28 cellular contexts compared by ENCODE assay signal in the genomic region with DNA sequence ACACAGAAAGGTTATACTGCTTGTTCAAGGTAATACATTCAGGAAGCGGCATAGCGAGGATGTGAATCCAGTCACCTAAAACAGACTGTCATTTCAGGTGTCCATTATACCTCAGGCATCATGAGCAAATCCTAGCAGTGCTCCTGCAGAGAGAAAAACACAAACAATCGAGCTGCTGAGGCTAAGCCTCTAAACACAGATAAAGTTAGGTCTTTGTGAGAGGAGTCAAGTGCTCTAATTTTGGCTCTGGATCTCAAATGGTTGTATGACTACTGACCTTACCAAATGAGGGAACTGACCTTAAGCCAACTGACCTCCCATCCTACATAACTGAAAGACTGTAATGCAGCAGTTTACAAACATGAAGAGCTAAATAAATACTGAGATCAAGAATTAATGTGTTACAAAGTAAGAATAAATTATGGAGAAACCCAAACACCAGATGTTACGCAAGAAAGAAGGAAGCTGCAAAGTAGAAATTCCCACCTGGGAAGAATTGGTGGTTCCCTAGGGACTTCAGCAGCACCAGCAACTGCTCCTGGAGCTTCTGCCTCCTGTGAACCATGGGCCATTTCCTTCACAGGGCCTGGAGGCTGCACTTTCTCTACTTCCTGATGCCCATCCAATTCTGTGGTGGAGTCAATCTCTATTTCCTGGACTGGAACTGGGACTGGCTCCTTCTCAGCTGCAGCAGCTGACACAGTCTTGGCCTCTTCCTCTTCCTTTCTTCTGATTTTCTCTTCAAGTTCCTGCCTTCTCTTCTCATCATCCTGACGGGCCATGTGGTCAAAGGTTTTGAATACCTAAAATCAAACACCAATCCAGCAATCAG. TPM values are rescaled to one million over a fixed set of nuclear protein-coding genes. Genes with fewer than 3 reads are reported as not detected.
A peak's percentile ranks its signal among the peaks of the same experiment; 100 is the strongest.
DNase-seq lines count a peak whose midpoint lies in the region; ATAC-seq, FAIRE-seq and TF ChIP-seq lines count a peak whose summit lies in the region.
"Had no signal": no experiment of that assay in that cellular context is flagged by ENCODE, and none has a peak within 500 bp of the region (broad histone marks: within the 10 kb centered on the region; RNA-seq: fewer than 3 reads in every experiment).

No MANE protein-coding gene starts in this region.

- no peak overlapping the region for H3K14ac ChIP-seq in IMR-90 (replicated peaks; ENCODE audit: low read depth, low read length)

- TF ChIP-seq RAD21 in IMR-90 (IDR thresholded peaks at IDR 0.05; ENCODE audit: low read length): no peak
- TF ChIP-seq RAD21 in HepG2 (CRISPR knock-in tag; IDR thresholded peaks at IDR 0.05): no peak

- no peak overlapping the region for H3K4ac ChIP-seq in IMR-90 (ENCODE audit: low read depth, low read length)

- peaks cover 71% of the 10 kb centered on the region for H3K36me3 ChIP-seq in BLaER1
- H3K36me3 ChIP-seq in IMR-90 (ENCODE audit: control insufficient read depth, insufficient read depth, low read length): peaks cover 25% of the 10 kb centered on the region
- H3K36me3 ChIP-seq in HepG2 (replicated peaks in 1 of 2; ENCODE audit: control insufficient read depth in 1 of 2, insufficient read depth in 2 of 2, low read length in 2 of 2): peaks cover 23 to 58% of the 10 kb centered on the region in 2 experiments

- no peak for FAIRE-seq in HepG2 (lab: Jason Lieb, UNC)
- FAIRE-seq: HTR-8/SVneo had no signal

- peaks cover 48% of the 10 kb centered on the region for H3K4me1 Mint-ChIP-seq in endothelial cell (ENCODE audit: unreplicated experiment)
- peaks cover 55% of the 10 kb centered on the region for H3K4me1 Mint-ChIP-seq in activated CD8-positive, alpha-beta T cell treated with anti-CD3 and anti-CD28 coated beads, Interleukin-2, amount 10 ng/mL, durations not matched to agents 7 days and 5 days (ENCODE audit: low read depth)

- H3K9me3 ChIP-seq in BLaER1 (peaks cover 26% of the 10 kb centered on the region), IMR-90 (ENCODE audit: control insufficient read depth, insufficient read depth, low read length) (peaks cover 3% of the 10 kb centered on the region; the same call in 1 of the 2 replicates), HepG2 (ENCODE audit: low read length) (no peaks in the 10 kb centered on the region; the same call in 1 of the 2 replicates)
- H3K9me3 ChIP-seq: prostate gland had no signal

- H2BK20ac ChIP-seq in IMR-90 (ENCODE audit: low read depth, low read length): no peak overlapping the region

- TF ChIP-seq EP300 in HepG2 (IDR thresholded peaks at IDR 0.05; ENCODE audit: low read depth in 2 of 2, low read length in 2 of 2): no peak
- TF ChIP-seq EP300 in HepG2 (CRISPR knock-in tag; IDR thresholded peaks at IDR 0.05; ENCODE audit: borderline replicate concordance): no peak

- no peak overlapping the region for H3K9ac ChIP-seq in BLaER1
- no peak overlapping the region for H3K9ac ChIP-seq in IMR-90 (ENCODE audit: low read depth, low read length)
- H3K9ac ChIP-seq in HepG2 (ENCODE audit: insufficient read depth, low read depth, low read length): no peak overlapping the region

- TF ChIP-seq CTCF in IMR-90 (conservative IDR thresholded peaks at IDR 0.05; ENCODE audit: low read depth, low read length) (no peak), endothelial cell (IDR thresholded peaks at IDR 0.05; ENCODE audit: unreplicated experiment) (no peak), HepG2 (CRISPR knock-in tag; IDR thresholded peaks at IDR 0.05) (no peak)

- peaks cover 34% of the 10 kb centered on the region for H3K36me3 Mint-ChIP-seq in endothelial cell (ENCODE audit: low read depth, unreplicated experiment)
- peaks cover 80% of the 10 kb centered on the region for H3K36me3 Mint-ChIP-seq in activated CD8-positive, alpha-beta T cell treated with anti-CD3 and anti-CD28 coated beads, Interleukin-2, amount 10 ng/mL, durations not matched to agents 7 days and 5 days (ENCODE audit: low read depth)

- no peak overlapping the region for H4K8ac ChIP-seq in IMR-90 (ENCODE audit: low read depth in 2 of 2, low read length in 2 of 2)

- no peak overlapping the region for H2AK5ac ChIP-seq in IMR-90 (ENCODE audit: low read depth, low read length)

- TF ChIP-seq POLR2A in IMR-90 (IDR thresholded peaks at IDR 0.05; ENCODE audit: low read depth, low read length) (no peak), HepG2 (IDR thresholded peaks at IDR 0.05; ENCODE audit: insufficient read depth in 1 of 2, low read depth in 2 of 2, low read length in 2 of 2) (no peak)

- H4K20me1 ChIP-seq in BLaER1 (peaks cover 38% of the 10 kb centered on the region; the same call in 1 of the 2 replicates), IMR-90 (ENCODE audit: insufficient read depth, low read length) (peaks cover 14% of the 10 kb centered on the region; the same call in 1 of the 2 replicates), HepG2 (ENCODE audit: insufficient read depth, low read length) (no peaks in the 10 kb centered on the region)

- BruUV-seq in IMR-90 (replicated peaks; lab: Mats Ljungman, UMichigan): no TSS peak
- no TSS peak for BruUV-seq in HepG2 (replicated peaks; lab: Mats Ljungman, UMichigan)

- H2AFZ ChIP-seq in IMR-90 (replicated peaks; ENCODE audit: low read length, poor library complexity) (no peak overlapping the region), HepG2 (ENCODE audit: low read length) (no peak overlapping the region)

- no peak overlapping the region for H3K4me3 Mint-ChIP-seq in endothelial cell (ENCODE audit: unreplicated experiment)
- H3K4me3 Mint-ChIP-seq in activated CD8-positive, alpha-beta T cell treated with anti-CD3 and anti-CD28 coated beads, Interleukin-2, amount 10 ng/mL, durations not matched to agents 7 days and 5 days: no peak overlapping the region
- H3K4me3 Mint-ChIP-seq: stimulated activated naive CD8-positive, alpha-beta T cell treated with anti-CD3 and anti-CD28 coated beads, Interleukin-15, amount 100 ng/mL, for 72 hours; type B pancreatic cell had no signal

- peaks cover 39% of the 10 kb centered on the region for H3K79me2 ChIP-seq in HepG2 (ENCODE audit: insufficient read depth, low read length)

- DNase-seq in IMR-90 (no peak), endothelial cell (ENCODE audit: low spot score) (no peak), HepG2 (ENCODE audit: low spot score) (no peak), T1000 (lab: John Stamatoyannopoulos, UW) (no peak)
- no peak for DNase-seq in activated CD8-positive, alpha-beta T cell treated with anti-CD3 and anti-CD28 coated beads, Interleukin-2, amount 10 ng/mL, durations not matched to agents 7 days and 5 days
- no peak for DNase-seq in stimulated activated CD4-positive, alpha-beta T cell treated with anti-CD3 and anti-CD28 coated beads, Interleukin-4, amount 100 ng/mL, for 1 hour
- DNase-seq: activated CD4-positive, alpha-beta T cell treated with anti-CD3 and anti-CD28 coated beads, Interleukin-2, amount 50 U/mL, for 1 hour; activated CD8-positive, alpha-beta memory T cell treated with anti-CD3 and anti-CD28 coated beads, Interleukin-2, amount 50 U/mL, for 48 hours; activated naive CD4-positive, alpha-beta T cell; anterior cingulate cortex; COR-L47; effector CD4-positive, alpha-beta T cell; NCI-H1105 treated with DMSO at 0.1 percent for 48 hours; NCI-H2081 treated with DMSO at 0.1 percent for 48 hours; NCI-H524 treated with DMSO at 0.1 percent for 48 hours; stimulated activated CD4-positive, alpha-beta T cell treated with anti-CD3 and anti-CD28 coated beads, Interleukin-4, amount 100 ng/mL, for 24 hours; stimulated activated naive CD8-positive, alpha-beta T cell treated with anti-CD3 and anti-CD28 coated beads, Interleukin-15, amount 100 ng/mL, for 72 hours had no signal

- peaks cover 42 to 66% of the 10 kb centered on the region in 2 experiments for H3K79me1 ChIP-seq in IMR-90 (ENCODE audit: low read depth in 1 of 2, low read length in 2 of 2)

- no peaks in the 10 kb centered on the region for H3K9me3 Mint-ChIP-seq in endothelial cell (ENCODE audit: unreplicated experiment)
- peaks cover 18% of the 10 kb centered on the region for H3K9me3 Mint-ChIP-seq in activated CD8-positive, alpha-beta T cell treated with anti-CD3 and anti-CD28 coated beads, Interleukin-2, amount 10 ng/mL, durations not matched to agents 7 days and 5 days (ENCODE audit: insufficient read depth)
- H3K9me3 Mint-ChIP-seq: type B pancreatic cell had no signal

- H3K23ac ChIP-seq in IMR-90 (ENCODE audit: low read depth, low read length): no peak overlapping the region

- H3K18ac ChIP-seq in IMR-90 (ENCODE audit: low read depth, low read length): no peak overlapping the region

- peak overlapping the region; percentile 28 for H3K27ac Mint-ChIP-seq in endothelial cell (ENCODE audit: unreplicated experiment)
- no peak overlapping the region for H3K27ac Mint-ChIP-seq in activated CD8-positive, alpha-beta T cell treated with anti-CD3 and anti-CD28 coated beads, Interleukin-2, amount 10 ng/mL, durations not matched to agents 7 days and 5 days
- H3K27ac Mint-ChIP-seq: type B pancreatic cell had no signal

- CTCF ChIA-PET in IMR-90 (lab: Yijun Ruan, JAX): interaction anchor here (1.0 kb wide), 1 partner anchor 81 kb away, joined by 4 read pairs; no protein-coding TSS in a partner anchor
- CTCF ChIA-PET in HepG2 (lab: Yijun Ruan, JAX; ENCODE audit: low intra/inter-chr PET ratio, low total read pairs): no interaction called here
- CTCF ChIA-PET in activated CD8-positive, alpha-beta T cell treated with anti-CD3 and anti-CD28 coated beads, Interleukin-2, amount 10 ng/mL, durations not matched to agents 7 days and 5 days (lab: Charles Lee): interaction anchor here (1.0 to 1.8 kb wide), 3 partner anchors 19 to 244 kb away, joined by 4 to 5 read pairs (median 4); no protein-coding TSS in a partner anchor

- H3K4me1 ChIP-seq in BLaER1 (peaks cover 52% of the 10 kb centered on the region), IMR-90 (ENCODE audit: control insufficient read depth, insufficient read depth, low read length) (peaks cover 2% of the 10 kb centered on the region; the same call in 1 of the 2 replicates), HepG2 (ENCODE audit: insufficient read depth, low read length) (peaks cover 44% of the 10 kb centered on the region)

- in situ Hi-C loops in IMR-90 (cut with MboI; ENCODE audit: low sequenced_read_pairs): loop anchor here (5.0 kb wide), 1 partner anchor 73 kb away; no protein-coding TSS in a partner anchor
- in situ Hi-C loops in HepG2 (cut with HindIII; ENCODE audit: extremely low pct_ligation_motif_present, low pct_unique_long_range_greater_than_20kb): no loop called here

- ATAC-seq in IMR-90 (ENCODE audit: low read depth) (no peak), HepG2 (no peak), HG02759 (IDR thresholded peaks at IDR 0.05; ENCODE audit: unreplicated experiment) (no peak)
- no peak for ATAC-seq in activated CD8-positive, alpha-beta T cell treated with anti-CD3 and anti-CD28 coated beads, Interleukin-2, amount 10 ng/mL, durations not matched to agents 7 days and 5 days
- ATAC-seq: esophagus mucosa; gastroesophageal sphincter; HCT116; stimulated activated naive CD8-positive, alpha-beta T cell treated with anti-CD3 and anti-CD28 coated beads, Interleukin-15, amount 100 ng/mL, for 72 hours had no signal

- no peak overlapping the region for H4K5ac ChIP-seq in IMR-90 (ENCODE audit: low read depth, low read length)

- no peak overlapping the region for H2BK15ac ChIP-seq in IMR-90 (ENCODE audit: low read depth, low read length)

- intact Hi-C loops in IMR-90 (cut with micrococcal nuclease) (no loop called here), HepG2 (cut with micrococcal nuclease; ENCODE audit: unreplicated experiment) (no loop called here)

- H3K27me3 Mint-ChIP-seq in endothelial cell (ENCODE audit: unreplicated experiment): peaks cover 1% of the 10 kb centered on the region
- H3K27me3 Mint-ChIP-seq in activated CD8-positive, alpha-beta T cell treated with anti-CD3 and anti-CD28 coated beads, Interleukin-2, amount 10 ng/mL, durations not matched to agents 7 days and 5 days (ENCODE audit: low read depth): no peaks in the 10 kb centered on the region
- H3K27me3 Mint-ChIP-seq: stimulated activated naive CD8-positive, alpha-beta T cell treated with anti-CD3 and anti-CD28 coated beads, Interleukin-15, amount 100 ng/mL, for 72 hours; type B pancreatic cell had no signal

- H3K4me2 ChIP-seq in BLaER1 (peak overlapping the region; percentile 78), IMR-90 (ENCODE audit: low read depth, low read length) (no peak overlapping the region), HepG2 (ENCODE audit: low read depth, low read length) (no peak overlapping the region)
- H3K4me2 ChIP-seq: smooth muscle cell had no signal

- H3K9me1 ChIP-seq in IMR-90 (ENCODE audit: insufficient read depth, low read length): peaks cover 19% of the 10 kb centered on the region

- POLR2A ChIA-PET in IMR-90 (lab: Charles Lee; ENCODE audit: unreplicated experiment): no interaction called here
- POLR2A ChIA-PET in HepG2 (lab: Yijun Ruan, JAX): no interaction called here
- POLR2A ChIA-PET in activated CD8-positive, alpha-beta T cell treated with anti-CD3 and anti-CD28 coated beads, Interleukin-2, amount 10 ng/mL, durations not matched to agents 7 days and 5 days (lab: Charles Lee): no interaction called here

- H3K27me3 ChIP-seq in BLaER1 (no peaks in the 10 kb centered on the region), IMR-90 (ENCODE audit: control insufficient read depth, insufficient read depth, low read length) (no peaks in the 10 kb centered on the region), HepG2 (ENCODE audit: control insufficient read depth in 1 of 2, insufficient read depth in 2 of 2, low read length in 2 of 2) (no peaks in the 10 kb centered on the region)
- H3K27me3 ChIP-seq: gastroesophageal sphincter had no signal

- H3K27ac ChIP-seq in BLaER1: no peak overlapping the region
- no peak overlapping the region for H3K27ac ChIP-seq in IMR-90 (ENCODE audit: insufficient read depth, low read length)
- no peak overlapping the region for H3K27ac ChIP-seq in HepG2 (ENCODE audit: extremely low read length, insufficient read depth, low read length)
- H3K27ac ChIP-seq: gastroesophageal sphincter, prostate gland, RWPE1 had no signal

- no peak overlapping the region for H4K91ac ChIP-seq in IMR-90 (ENCODE audit: insufficient read depth, low read depth, low read length)

- no peak overlapping the region for H2AK9ac ChIP-seq in IMR-90 (replicated peaks; ENCODE audit: low read depth, low read length, poor library complexity)

- H3K4me3 ChIP-seq in BLaER1 (peak overlapping the region; percentile 6; the same call in 1 of the 2 replicates), IMR-90 (ENCODE audit: insufficient read depth, low read depth, low read length) (no peak overlapping the region), HepG2 (replicated peaks in 1 of 3; ENCODE audit: insufficient read depth in 1 of 3, low read depth in 2 of 3, low read length in 3 of 3) (no peak overlapping the region)
- H3K4me3 ChIP-seq: gastroesophageal sphincter, prostate gland, smooth muscle cell had no signal

- dilution Hi-C loops in IMR-90 (cut with HindIII; ENCODE audit: low sequenced_read_pairs, unreplicated experiment): no loop called here

- no peak overlapping the region for H3K56ac ChIP-seq in IMR-90 (ENCODE audit: extremely low read depth, insufficient read depth, low read length)

- H2BK120ac ChIP-seq in IMR-90 (ENCODE audit: low read depth, low read length): no peak overlapping the region

- no peak overlapping the region for H2BK5ac ChIP-seq in IMR-90 (ENCODE audit: low read depth, low read length, poor library complexity, severe bottlenecking)

- WGBS in IMR-90 (ENCODE audit: extremely low coverage in 2 of 2, insufficient read length in 1 of 2), 2 experiments: no CpG with 5 or more reads among the region's 5 CpGs
- WGBS in HepG2 (ENCODE audit: low lambda C conversion rate): 90% methylated on average over 5 of the region's 5 CpGs

RNA-seq across cellular contexts. Expression of a gene that starts 5.8 kb away (rescaled TPM):
- total RNA-seq in IMR-90 (2012; rRNA removed): 58.3 and 76.0 TPM in 2 replicates
- 37.0 and 49.5 TPM in 2 replicates for polyA plus RNA-seq in IMR-90 (2012; rRNA removed)
- polyA plus RNA-seq in IMR-90 (2012; cell fraction: cytosol; rRNA removed): 20.2 and 21.1 TPM in 2 replicates
- polyA plus RNA-seq in IMR-90 (2012; cell fraction: nucleus; rRNA removed; ENCODE audit: low replicate concordance): 42.0 and 53.9 TPM in 2 replicates
- 97.5 TPM for total RNA-seq in endothelial cell (ENCODE audit: unreplicated experiment)
- 49.9 and 54.6 TPM in 2 replicates for total RNA-seq in HepG2 (2016; rRNA removed; fragmentation: Illumina TruSeq; extraction: Trizol)
- total RNA-seq in HepG2 (2016; cell fraction: cytosol; rRNA removed; fragmentation: Illumina TruSeq; extraction: Trizol; ENCODE audit: low read depth): 13.4 and 14.8 TPM in 2 replicates
- 43.2 and 52.2 TPM in 2 replicates for total RNA-seq in HepG2 (2016; cell fraction: insoluble cytoplasmic fraction; rRNA removed; fragmentation: Illumina TruSeq; extraction: Trizol)
- 11.7 and 13.3 TPM in 2 replicates for total RNA-seq in HepG2 (2016; cell fraction: membrane; rRNA removed; fragmentation: Illumina TruSeq; extraction: Trizol)
- 42.0 and 47.5 TPM in 2 replicates for total RNA-seq in HepG2 (2016; cell fraction: nucleus; rRNA removed; fragmentation: Illumina TruSeq; extraction: Trizol)
- polyA plus RNA-seq in HepG2 (2011; rRNA removed): 20.8 and 25.4 TPM in 2 replicates
- polyA plus RNA-seq in HepG2 (2011; cell fraction: cytosol; rRNA removed): 21.8 and 27.6 TPM in 2 replicates
- polyA plus RNA-seq in HepG2 (2011; cell fraction: nucleus; rRNA removed): 32.7 and 41.3 TPM in 2 replicates
- polyA plus RNA-seq in HepG2 (2012): 27.9 and 29.4 TPM in 2 replicates
- polyA plus RNA-seq in HepG2 (2016; cell fraction: cytosol; fragmentation: Illumina TruSeq; extraction: Trizol; ENCODE audit: low read depth): 2.5 and 3.1 TPM in 2 replicates
- polyA plus RNA-seq in HepG2 (2016; cell fraction: insoluble cytoplasmic fraction; fragmentation: Illumina TruSeq; extraction: Trizol; ENCODE audit: low read depth): 30.1 and 34.3 TPM in 2 replicates
- polyA plus RNA-seq in HepG2 (2016; cell fraction: membrane; fragmentation: Illumina TruSeq; extraction: Trizol; ENCODE audit: low read depth): 5.2 and 6.4 TPM in 2 replicates
- 35.7 and 42.8 TPM in 2 replicates for polyA plus RNA-seq in HepG2 (2016; cell fraction: nucleus; fragmentation: Illumina TruSeq; extraction: Trizol; ENCODE audit: insufficient read depth, low read depth)
- polyA minus RNA-seq in HepG2 (2011; rRNA and poly(A)+ RNA removed; ENCODE audit: low replicate concordance): 43.7 and 47.9 TPM in 2 replicates
- 19.5 and 27.3 TPM in 2 replicates for polyA minus RNA-seq in HepG2 (2011; cell fraction: cytosol; rRNA and poly(A)+ RNA removed)
- 36.7 and 44.8 TPM in 2 replicates for polyA minus RNA-seq in HepG2 (2011; cell fraction: nucleus; rRNA and poly(A)+ RNA removed)
- 10 to 100 TPM; 80.7 to 84.0 TPM for total RNA-seq in activated CD8-positive, alpha-beta T cell treated with anti-CD3 and anti-CD28 coated beads, Interleukin-2, amount 10 ng/mL, durations not matched to agents 7 days and 5 days

RNA-seq across cellular contexts. Expression of a gene that starts 56.4 kb away (rescaled TPM):
- total RNA-seq in IMR-90 (2012; rRNA removed) (not detected in 2 replicates), endothelial cell (ENCODE audit: unreplicated experiment) (not detected), HepG2 (2016; rRNA removed; fragmentation: Illumina TruSeq; extraction: Trizol) (3.8 and 4.8 TPM in 2 replicates)
- polyA plus RNA-seq in IMR-90 (2012; rRNA removed) (0.03 and 0.07 TPM in 2 replicates), HepG2 (2011; rRNA removed) (14.5 and 26.6 TPM in 2 replicates)
- polyA plus RNA-seq in IMR-90 (2012; cell fraction: cytosol; rRNA removed): 0.08 TPM in 1 of 2 replicates, not detected in the other
- polyA plus RNA-seq in IMR-90 (2012; cell fraction: nucleus; rRNA removed; ENCODE audit: low replicate concordance): 0.09 and 0.10 TPM in 2 replicates
- total RNA-seq in HepG2 (2016; cell fraction: cytosol; rRNA removed; fragmentation: Illumina TruSeq; extraction: Trizol; ENCODE audit: low read depth): 1.9 and 2.0 TPM in 2 replicates
- total RNA-seq in HepG2 (2016; cell fraction: insoluble cytoplasmic fraction; rRNA removed; fragmentation: Illumina TruSeq; extraction: Trizol): 2.9 and 4.5 TPM in 2 replicates
- 3.9 and 4.0 TPM in 2 replicates for total RNA-seq in HepG2 (2016; cell fraction: membrane; rRNA removed; fragmentation: Illumina TruSeq; extraction: Trizol)
- 10.5 and 11.9 TPM in 2 replicates for total RNA-seq in HepG2 (2016; cell fraction: nucleus; rRNA removed; fragmentation: Illumina TruSeq; extraction: Trizol)
- 10.4 and 11.4 TPM in 2 replicates for polyA plus RNA-seq in HepG2 (2011; cell fraction: cytosol; rRNA removed)
- 72.5 and 82.9 TPM in 2 replicates for polyA plus RNA-seq in HepG2 (2011; cell fraction: nucleus; rRNA removed)
- polyA plus RNA-seq in HepG2 (2012): 14.5 and 17.3 TPM in 2 replicates
- polyA plus RNA-seq in HepG2 (2016; cell fraction: cytosol; fragmentation: Illumina TruSeq; extraction: Trizol; ENCODE audit: low read depth): 2.2 and 2.7 TPM in 2 replicates
- polyA plus RNA-seq in HepG2 (2016; cell fraction: insoluble cytoplasmic fraction; fragmentation: Illumina TruSeq; extraction: Trizol; ENCODE audit: low read depth): 4.9 and 6.8 TPM in 2 replicates
- polyA plus RNA-seq in HepG2 (2016; cell fraction: membrane; fragmentation: Illumina TruSeq; extraction: Trizol; ENCODE audit: low read depth): 4.3 TPM in 2 replicates
- polyA plus RNA-seq in HepG2 (2016; cell fraction: nucleus; fragmentation: Illumina TruSeq; extraction: Trizol; ENCODE audit: insufficient read depth, low read depth): 43.1 and 46.9 TPM in 2 replicates
- 0.19 and 29.3 TPM in 2 replicates for polyA minus RNA-seq in HepG2 (2011; rRNA and poly(A)+ RNA removed; ENCODE audit: low replicate concordance)
- 9.6 and 11.7 TPM in 2 replicates for polyA minus RNA-seq in HepG2 (2011; cell fraction: cytosol; rRNA and poly(A)+ RNA removed)
- 16.9 and 24.6 TPM in 2 replicates for polyA minus RNA-seq in HepG2 (2011; cell fraction: nucleus; rRNA and poly(A)+ RNA removed)
- not detected for total RNA-seq in activated CD8-positive, alpha-beta T cell treated with anti-CD3 and anti-CD28 coated beads, Interleukin-2, amount 10 ng/mL, durations not matched to agents 7 days and 5 days
- total RNA-seq: esophagus mucosa, LHCN-M2 had no signal
